ENCODE assay signal across 24 cellular contexts in genomic region chr16:11688520-11688886, GRCh38. TPM values are rescaled to one million over a fixed set of nuclear protein-coding genes. Genes with fewer than 3 reads are reported as not detected.
DNase-seq lines count a peak whose midpoint lies in the region; ATAC-seq and TF ChIP-seq lines count a peak whose summit lies in the region.
"Had no signal": no experiment of that assay in that cellular context is flagged by ENCODE, and none has a peak within 500 bp of the region (broad histone marks: within the 10 kb centered on the region; RNA-seq: fewer than 3 reads in every experiment).

No MANE protein-coding gene starts in this region.

- no peak for TF ChIP-seq CTCF in SU-DHL-6 (IDR thresholded peaks at IDR 0.05; ENCODE audit: insufficient read depth, low read length, poor library complexity, severe bottlenecking)

- no peak for DNase-seq in naive thymus-derived CD4-positive, alpha-beta T cell
- DNase-seq in NCI-H1092 treated with DMSO at 0.1 percent for 48 hours (lab: John Stamatoyannopoulos, UW) (no peak), dermis blood vessel endothelial cell (no peak)
- DNase-seq: activated CD4-positive, alpha-beta memory T cell treated with anti-CD3 and anti-CD28 coated beads for 36 hours; activated naive CD4-positive, alpha-beta T cell treated with anti-CD3 and anti-CD28 coated beads, Interleukin-2, amount 50 U/mL, for 16 hours; activated T-cell treated with anti-CD3 and anti-CD28 coated beads, Interleukin-2, amount 50 U/mL, for 1 hour; effector memory CD8-positive, alpha-beta T cell; EL; GOT3; left cardiac atrium; NCI-H187; NCI-H2227 treated with DMSO at 0.1 percent for 48 hours; NCI-H82; stimulated activated CD4-positive, alpha-beta T cell treated with anti-CD3 and anti-CD28 coated beads, Interleukin-2, amount 100 ng/mL, for 48 hours had no signal

- no peaks in the 10 kb centered on the region for H3K9me3 ChIP-seq in BLaER1 treated with 17β-estradiol and CSF1 and Interleukin-3, amounts not matched to agents 10 nM and 100 nM (replicated peaks in 1 of 11)
- H3K9me3 ChIP-seq in SU-DHL-6 (ENCODE audit: insufficient read depth, low read length), result no peaks in the 10 kb centered on the region
- no peaks in the 10 kb centered on the region for H3K9me3 ChIP-seq in naive thymus-derived CD4-positive, alpha-beta T cell (ENCODE audit: control insufficient read depth in 2 of 3, low read length in 3 of 3)
- H3K9me3 ChIP-seq: tibial nerve had no signal

- peaks cover 0 to 19% (median 0%) of the 10 kb centered on the region in 11 experiments; a peak in 6 of 22 replicates for H4K20me1 ChIP-seq in BLaER1 treated with 17β-estradiol and CSF1 and Interleukin-3, amounts not matched to agents 10 nM and 100 nM
- no peaks in the 10 kb centered on the region for H4K20me1 ChIP-seq in SU-DHL-6 (ENCODE audit: low read depth, low read length)

- peaks cover 44 to 69% (median 61%) of the 10 kb centered on the region in 10 experiments for H3K4me1 ChIP-seq in BLaER1 treated with 17β-estradiol and CSF1 and Interleukin-3, amounts not matched to agents 10 nM and 100 nM
- H3K4me1 ChIP-seq in naive thymus-derived CD4-positive, alpha-beta T cell (ENCODE audit: control insufficient read depth in 2 of 2, insufficient read depth in 2 of 2, low read length in 2 of 2), result peaks cover 0 to 6% of the 10 kb centered on the region in 2 donors

- H3K27ac ChIP-seq in BLaER1 treated with 17β-estradiol and CSF1 and Interleukin-3, amounts not matched to agents 10 nM and 100 nM, result peak overlapping the region in 9 of 11 experiments; percentile 6 to 75 (median 60); a peak in 14 of 22 replicates
- peak overlapping the region; percentile 88 for H3K27ac ChIP-seq in SU-DHL-6 (ENCODE audit: low read depth, low read length)
- no peak overlapping the region for H3K27ac ChIP-seq in naive thymus-derived CD4-positive, alpha-beta T cell (ENCODE audit: low read depth, low read length)
- H3K27ac ChIP-seq: neural progenitor cell had no signal

- H3K79me2 ChIP-seq in SU-DHL-6 (ENCODE audit: insufficient read depth, low read length), result no peaks in the 10 kb centered on the region

- H3F3A ChIP-seq in SU-DHL-6 (ENCODE audit: insufficient read depth), result peaks cover 41% of the 10 kb centered on the region

- H3K27ac Mint-ChIP-seq in naive thymus-derived CD4-positive, alpha-beta T cell, result peak overlapping the region in 6 of 9 donors; percentile 11 to 73 (median 50)
- H3K27ac Mint-ChIP-seq: neural progenitor cell; stimulated activated naive CD8-positive, alpha-beta T cell treated with anti-CD3 and anti-CD28 coated beads, Interleukin-15, Interleukin-2, amounts not matched to agents 100 ng/mL and 50 ng/mL, for 24 hours had no signal

- peak; percentile 3 for ATAC-seq in GM18517 (IDR thresholded peaks at IDR 0.05; ENCODE audit: unreplicated experiment)
- ATAC-seq in naive thymus-derived CD4-positive, alpha-beta T cell, result no peak
- no peak for ATAC-seq in GM18502 (IDR thresholded peaks at IDR 0.05; ENCODE audit: poor library complexity, unreplicated experiment)
- no peak for ATAC-seq in HG03039 (IDR thresholded peaks at IDR 0.05; ENCODE audit: unreplicated experiment)

- peak overlapping the region in 10 of 11 experiments; percentile 19 to 87 (median 46); a peak in 17 of 22 replicates for H3K4me2 ChIP-seq in BLaER1 treated with 17β-estradiol and CSF1 and Interleukin-3, amounts not matched to agents 10 nM and 100 nM
- H3K4me2 ChIP-seq in SU-DHL-6 (ENCODE audit: low read depth, low read length, poor library complexity, severe bottlenecking), result peak overlapping the region; percentile 54
- H3K4me2 ChIP-seq: neural progenitor cell had no signal

- no peak overlapping the region for H2AFZ ChIP-seq in SU-DHL-6 (ENCODE audit: low read depth, low read length, severe bottlenecking)
- H2AFZ ChIP-seq: neural progenitor cell had no signal

- no peak overlapping the region for H3K9ac ChIP-seq in BLaER1 treated with 17β-estradiol and CSF1 and Interleukin-3, amounts not matched to agents 10 nM and 100 nM
- peak overlapping the region; percentile 8 for H3K9ac ChIP-seq in SU-DHL-6 (ENCODE audit: low read length)
- H3K9ac ChIP-seq: neural progenitor cell had no signal

- CTCF ChIA-PET in naive thymus-derived CD4-positive, alpha-beta T cell (lab: Charles Lee), result interaction anchor here (0.5 to 1.4 kb wide), 6 partner anchors 10 to 724 kb away, joined by 3 to 6 read pairs (median 4); no protein-coding TSS in a partner anchor

- peaks cover 0 to 2% (median 0%) of the 10 kb centered on the region in 11 donors for H3K9me3 Mint-ChIP-seq in naive thymus-derived CD4-positive, alpha-beta T cell
- H3K9me3 Mint-ChIP-seq: activated CD4-positive, alpha-beta memory T cell treated with anti-CD3 and anti-CD28 coated beads for 36 hours; effector memory CD8-positive, alpha-beta T cell; neural progenitor cell; stimulated activated naive CD8-positive, alpha-beta T cell treated with anti-CD3 and anti-CD28 coated beads, Interleukin-15, Interleukin-2, amounts not matched to agents 100 ng/mL and 50 ng/mL, for 24 hours; T-helper 1 cell treated with Interleukin-12 subunit alpha and Interleukin-12 subunit beta and Interleukin-4 antibody, amounts not matched to agents 30 μg/mL and 1 μg/mL, for 36 hours had no signal

- H3K4me3 ChIP-seq in BLaER1 treated with 17β-estradiol and CSF1 and Interleukin-3, amounts not matched to agents 10 nM and 100 nM, result no peak overlapping the region; a peak in 1 of 20 replicates
- no peak overlapping the region for H3K4me3 ChIP-seq in SU-DHL-6 (ENCODE audit: insufficient read depth, low read length, poor library complexity, severe bottlenecking)
- H3K4me3 ChIP-seq in naive thymus-derived CD4-positive, alpha-beta T cell (ENCODE audit: low read length), result no peak overlapping the region
- H3K4me3 ChIP-seq: neural progenitor cell, skin epidermis, tibial nerve had no signal

- H3K27me3 Mint-ChIP-seq in naive thymus-derived CD4-positive, alpha-beta T cell, result no peaks in the 10 kb centered on the region
- H3K27me3 Mint-ChIP-seq: activated CD4-positive, alpha-beta memory T cell treated with anti-CD3 and anti-CD28 coated beads for 36 hours; effector memory CD8-positive, alpha-beta T cell; stimulated activated naive CD8-positive, alpha-beta T cell treated with anti-CD3 and anti-CD28 coated beads, Interleukin-15, Interleukin-2, amounts not matched to agents 100 ng/mL and 50 ng/mL, for 24 hours had no signal

- no peaks in the 10 kb centered on the region for H3K27me3 ChIP-seq in BLaER1 treated with 17β-estradiol and CSF1 and Interleukin-3, amounts not matched to agents 10 nM and 100 nM
- H3K27me3 ChIP-seq in SU-DHL-6 (ENCODE audit: low read length), result no peaks in the 10 kb centered on the region
- no peaks in the 10 kb centered on the region for H3K27me3 ChIP-seq in naive thymus-derived CD4-positive, alpha-beta T cell (ENCODE audit: control insufficient read depth in 2 of 2, insufficient read depth in 2 of 2, low read length in 2 of 2)
- H3K27me3 ChIP-seq: neural progenitor cell, tibial nerve had no signal

- intact Hi-C loops in naive thymus-derived CD4-positive, alpha-beta T cell (cut with micrococcal nuclease), result no loop called here

- POLR2A ChIA-PET in naive thymus-derived CD4-positive, alpha-beta T cell (lab: Charles Lee), result interaction anchor here (0.6 to 1.1 kb wide), 3 partner anchors 9 to 106 kb away, joined by 3 to 4 read pairs (median 3); no protein-coding TSS in a partner anchor

- no peak overlapping the region for H3K4me3 Mint-ChIP-seq in naive thymus-derived CD4-positive, alpha-beta T cell
- H3K4me3 Mint-ChIP-seq: activated CD4-positive, alpha-beta memory T cell treated with anti-CD3 and anti-CD28 coated beads for 36 hours; effector memory CD8-positive, alpha-beta T cell; neural progenitor cell; T-helper 1 cell treated with Interleukin-12 subunit alpha and Interleukin-12 subunit beta and Interleukin-4 antibody, amounts not matched to agents 30 μg/mL and 1 μg/mL, for 36 hours had no signal

- peaks cover 18 to 58% (median 34%) of the 10 kb centered on the region in 5 donors for H3K36me3 Mint-ChIP-seq in naive thymus-derived CD4-positive, alpha-beta T cell

- peaks cover 77 to 92% (median 86%) of the 10 kb centered on the region in 11 experiments for H3K36me3 ChIP-seq in BLaER1 treated with 17β-estradiol and CSF1 and Interleukin-3, amounts not matched to agents 10 nM and 100 nM
- peaks cover 17% of the 10 kb centered on the region for H3K36me3 ChIP-seq in SU-DHL-6 (ENCODE audit: low read length)
- peaks cover 13 to 63% (median 18%) of the 10 kb centered on the region in 3 experiments for H3K36me3 ChIP-seq in naive thymus-derived CD4-positive, alpha-beta T cell (ENCODE audit: control insufficient read depth in 2 of 3, insufficient read depth in 3 of 3, low read length in 3 of 3)
- H3K36me3 ChIP-seq: neural progenitor cell had no signal

- H3K4me1 Mint-ChIP-seq in naive thymus-derived CD4-positive, alpha-beta T cell, result peaks cover 7 to 39% (median 29%) of the 10 kb centered on the region in 7 donors

- no peaks in the 10 kb centered on the region for H3K9me2 ChIP-seq in SU-DHL-6 (replicated peaks; ENCODE audit: insufficient read depth, low read length)

RNA-seq across cellular contexts. Expression of gene SNN, which starts 20.2 kb away (rescaled TPM):
- 10 to 100 TPM; 17.0 to 86.8 (median 34.4) TPM for total RNA-seq in naive thymus-derived CD4-positive, alpha-beta T cell
- 10 to 100 TPM; 21.3 to 34.3 TPM for polyA plus RNA-seq in naive thymus-derived CD4-positive, alpha-beta T cell
- total RNA-seq in dermis blood vessel endothelial cell, result 34.4 and 56.7 TPM in 2 replicates

RNA-seq across cellular contexts. Expression of gene TXNDC11, which starts 54.2 kb away (rescaled TPM):
- total RNA-seq in naive thymus-derived CD4-positive, alpha-beta T cell, result 10 to 100 TPM; 41.2 to 80.5 (median 55.1) TPM
- polyA plus RNA-seq in naive thymus-derived CD4-positive, alpha-beta T cell, result 10 to 100 TPM; 36.7 to 60.3 TPM
- 30.5 and 47.5 TPM in 2 replicates for total RNA-seq in dermis blood vessel endothelial cell
